30 cellular contexts compared by ENCODE assay signal in the genomic region with DNA sequence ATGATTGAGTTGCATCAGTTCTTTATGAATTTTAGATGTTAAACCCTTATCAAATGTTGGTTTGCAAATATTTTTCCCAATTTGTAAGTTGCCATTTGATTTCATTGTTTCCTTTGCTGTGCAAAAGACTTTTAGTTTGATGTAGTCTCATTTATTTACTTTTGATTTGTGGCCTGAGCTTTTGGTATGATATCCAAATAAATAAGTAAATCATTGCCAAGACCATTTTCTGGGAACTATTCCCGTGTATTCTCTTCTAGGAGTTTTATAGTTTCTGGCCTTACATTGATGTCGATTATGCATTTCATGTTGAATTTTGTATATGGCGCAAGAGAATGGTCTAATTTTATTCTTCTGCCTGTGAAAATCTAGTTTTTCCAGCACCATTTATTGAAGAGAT.
"Had no signal": no experiment of that assay in that cellular context is flagged by ENCODE, and none has a peak within 500 bp of the region (broad histone marks: within the 10 kb centered on the region; RNA-seq: fewer than 3 reads in every experiment).

No MANE protein-coding gene starts in this region.

- H3K9ac ChIP-seq: neural progenitor cell had no signal

- H3K4me2 ChIP-seq: neural progenitor cell had no signal

- H3K36me3 ChIP-seq: heart right ventricle, left lung, neutrophil, ovary, right atrium auricular region, stomach, suprapubic skin, thoracic aorta, tibial nerve, uterus had no signal

- H3K27ac ChIP-seq: heart right ventricle, left lung, neural progenitor cell, neutrophil, ovary, right atrium auricular region, skin epidermis, stomach, suprapubic skin, thoracic aorta, tibial nerve, uterus had no signal

- H3K27me3 ChIP-seq: heart right ventricle, left lung, neural progenitor cell, neutrophil, ovary, right atrium auricular region, stomach, suprapubic skin, tibial nerve, uterus had no signal

- H3K9me3 Mint-ChIP-seq: type B pancreatic cell had no signal

- H3K4me3 Mint-ChIP-seq: mesothelial cell of epicardium; naive B cell; natural killer cell; nephron progenitor cell; neural progenitor cell; stimulated activated naive B cell treated with anti-CD40 and anti-IgM and Interleukin-4, amounts not matched to agents 10 μg/mL and 1 μg/mL and 100 μg/mL, for 72 hours; type B pancreatic cell had no signal

- H3K27ac Mint-ChIP-seq: mesothelial cell of epicardium; natural killer cell; nephron progenitor cell; neural progenitor cell; progenitor cell of endocrine pancreas; stimulated activated naive B cell treated with anti-CD40 and anti-IgM and Interleukin-4, amounts not matched to agents 10 μg/mL and 1 μg/mL and 100 μg/mL, for 72 hours; type B pancreatic cell had no signal

- H3K36me3 Mint-ChIP-seq: natural killer cell, type B pancreatic cell had no signal

- H3K4me1 ChIP-seq: heart right ventricle, left lung, right atrium auricular region, suprapubic skin, tibial nerve, uterus had no signal

- H3K4me3 ChIP-seq: heart right ventricle, left lung, lung, neural progenitor cell, ovary, right atrium auricular region, skin epidermis, stomach, suprapubic skin, thoracic aorta, tibial nerve, uterus had no signal

- H3K9me3 ChIP-seq: neutrophil, ovary, suprapubic skin, thoracic aorta, uterus had no signal

- H3K4me1 Mint-ChIP-seq: mesothelial cell of epicardium, nephron progenitor cell, neural progenitor cell had no signal

- DNase-seq: heart right ventricle; hippocampal formation; kidney glomerular epithelial cell; left cardiac atrium; left lung; mesendoderm; naive B cell; natural killer cell; nephron progenitor cell; occipital lobe; ovary; stimulated activated CD4-positive, alpha-beta T cell treated with anti-CD3 and anti-CD28 coated beads, Interleukin-12 subunit alpha, Interleukin-12 subunit beta, amount 100 ng/mL, for 4 hours; stimulated activated CD4-positive, alpha-beta T cell treated with anti-CD3 and anti-CD28 coated beads, Interleukin-15, amount 100 ng/mL, for 24 hours; stimulated activated CD4-positive, alpha-beta T cell treated with anti-CD3 and anti-CD28 coated beads, Interleukin-2, amount 100 ng/mL, for 24 hours; stimulated activated CD4-positive, alpha-beta T cell treated with anti-CD3 and anti-CD28 coated beads, Interleukin-4, amount 100 ng/mL, for 1 hour; stimulated activated naive B cell treated with anti-CD40 and anti-IgM and Interleukin-4, amounts not matched to agents 10 μg/mL and 1 μg/mL and 100 μg/mL, for 72 hours; stimulated activated naive CD8-positive, alpha-beta T cell treated with anti-CD3 and anti-CD28 coated beads, Interleukin-15, Interleukin-2, amounts not matched to agents 100 U/mL and 50 U/mL, for 24 hours; stomach; uterus had no signal

- ATAC-seq: heart right ventricle; left cardiac atrium; left lung; natural killer cell; stimulated activated naive B cell treated with anti-CD40 and anti-IgM and Interleukin-4, amounts not matched to agents 10 μg/mL and 1 μg/mL and 100 μg/mL, for 72 hours; stimulated activated naive CD8-positive, alpha-beta T cell treated with anti-CD3 and anti-CD28 coated beads, Interleukin-15, Interleukin-2, amounts not matched to agents 100 U/mL and 50 U/mL, for 24 hours had no signal

- H3K27me3 Mint-ChIP-seq: naive B cell; progenitor cell of endocrine pancreas; stimulated activated naive B cell treated with anti-CD40 and anti-IgM and Interleukin-4, amounts not matched to agents 10 μg/mL and 1 μg/mL and 100 μg/mL, for 72 hours; type B pancreatic cell had no signal

- H2AFZ ChIP-seq: neural progenitor cell had no signal
